Comparison of ENCODE assay signal across 8 cellular contexts in genomic region chr14:75310295-75311059, GRCh38. TPM values are rescaled to one million over a fixed set of nuclear protein-coding genes. Genes with fewer than 3 reads are reported as not detected.
DNase-seq lines count a peak whose midpoint lies in the region; ATAC-seq and TF ChIP-seq lines count a peak whose summit lies in the region.

No MANE protein-coding gene starts in this region.

- no peak overlapping the region for H2BK15ac ChIP-seq in H9 (ENCODE audit: low read depth, low read length)

- H4K91ac ChIP-seq in H9 (ENCODE audit: insufficient read length, low read depth, low read length): no peak overlapping the region

- peak overlapping the region; percentile 36 for H3K18ac ChIP-seq in H9 (ENCODE audit: insufficient read length, low read depth, low read length)

- no peak overlapping the region for H2AK5ac ChIP-seq in H9 (ENCODE audit: insufficient read length, low read length)

- no peaks in the 10 kb centered on the region for H3K36me3 Mint-ChIP-seq in H9 (ENCODE audit: insufficient read depth in 1 of 3, low read depth in 3 of 3)
- no peaks in the 10 kb centered on the region for H3K36me3 Mint-ChIP-seq in osteocyte (ENCODE audit: unreplicated experiment)

- H3K27me3 Mint-ChIP-seq in H9 (ENCODE audit: low read depth) (no peaks in the 10 kb centered on the region), osteocyte (ENCODE audit: unreplicated experiment) (peaks cover 17% of the 10 kb centered on the region)

- no peak overlapping the region for H3K23ac ChIP-seq in H9 (ENCODE audit: insufficient read length, low read depth, low read length)

- no CpG with 5 or more reads among the region's 11 CpGs for WGBS in H9 (ENCODE audit: extremely low coverage, insufficient read length, low lambda C conversion rate)

- H3K23me2 ChIP-seq in H9 (ENCODE audit: insufficient read length, low read depth, low read length, poor library complexity, severe bottlenecking): no peaks in the 10 kb centered on the region

- H3K79me2 ChIP-seq in H9 (ENCODE audit: insufficient read depth, low read length): no peaks in the 10 kb centered on the region

- H3K4me2 ChIP-seq in H9 (ENCODE audit: insufficient read depth, insufficient read length, low read length): no peak overlapping the region

- no peak overlapping the region for H4K8ac ChIP-seq in H9 (replicated peaks; ENCODE audit: insufficient read length, low read depth, low read length)

- no peak overlapping the region for H2BK12ac ChIP-seq in H9 (ENCODE audit: insufficient read length, low read depth, low read length)

- H3K27ac Mint-ChIP-seq in H9 (peak overlapping the region; percentile 72 to 98 (median 91); a peak in 6 of 7 replicates), osteocyte (ENCODE audit: unreplicated experiment) (peak overlapping the region; percentile 93)

- no peaks in the 10 kb centered on the region for H3K4me1 ChIP-seq in H9 (ENCODE audit: insufficient read depth, low read length)

- peaks cover 19 to 26% of the 10 kb centered on the region in 2 experiments for H3K4me1 Mint-ChIP-seq in H9
- H3K4me1 Mint-ChIP-seq in osteocyte (ENCODE audit: unreplicated experiment): peaks cover 15% of the 10 kb centered on the region

- no peak overlapping the region for H2AFZ ChIP-seq in H9 (ENCODE audit: low read length)

- DNase-seq in H9: peak; percentile 94
- peak; percentile 85 for DNase-seq in T1000 (lab: John Stamatoyannopoulos, UW)
- DNase-seq in glomerular visceral epithelial cell (ENCODE audit: extremely low spot score): peak; percentile 39
- peak; percentile 97 for DNase-seq in osteocyte (ENCODE audit: extremely low spot score, unreplicated experiment)
- no peak for DNase-seq in stimulated activated CD4-positive, alpha-beta T cell treated with anti-CD3 and anti-CD28 coated beads, Interleukin-2, amount 100 ng/mL, for 48 hours

- no peaks in the 10 kb centered on the region for H3K9me3 ChIP-seq in H9 (ENCODE audit: control insufficient read depth, low read depth, low read length)

- TF ChIP-seq CTCF in H9 (conservative IDR thresholded peaks at IDR 0.05) (no peak), osteocyte (IDR thresholded peaks at IDR 0.05) (no peak)

- H2BK5ac ChIP-seq in H9 (ENCODE audit: insufficient read length, low read length): no peak overlapping the region

- H4K5ac ChIP-seq in H9 (ENCODE audit: insufficient read length, low read depth, low read length): no peak overlapping the region

- no peaks in the 10 kb centered on the region for H3K79me1 ChIP-seq in H9 (ENCODE audit: insufficient read depth, low read depth, low read length, poor library complexity, severe bottlenecking)

- H3K4ac ChIP-seq in H9 (ENCODE audit: low read depth, low read length): no peak overlapping the region

- no peaks in the 10 kb centered on the region for H3K27me3 ChIP-seq in H9 (ENCODE audit: insufficient read depth, low read length)

- H3K4me3 Mint-ChIP-seq in H9: no peak overlapping the region
- H3K4me3 Mint-ChIP-seq in osteocyte (ENCODE audit: unreplicated experiment): peak overlapping the region; percentile 50

- H2BK120ac ChIP-seq in H9 (ENCODE audit: low read depth, low read length, poor library complexity, severe bottlenecking): no peak overlapping the region

- no peaks in the 10 kb centered on the region for H4K20me1 ChIP-seq in H9 (ENCODE audit: control insufficient read depth, insufficient read depth, insufficient read length)

- H3K14ac ChIP-seq in H9 (ENCODE audit: insufficient read depth, low read length): peak overlapping the region; percentile 3

- no peak overlapping the region for H3T11ph ChIP-seq in H9 (ENCODE audit: low read length)

- no peak overlapping the region for H3K27ac ChIP-seq in H9 (ENCODE audit: insufficient read length, low read depth, low read length)

- H3K9me3 Mint-ChIP-seq in H9 (no peaks in the 10 kb centered on the region), osteocyte (ENCODE audit: unreplicated experiment) (no peaks in the 10 kb centered on the region)

- no peak overlapping the region for H2BK20ac ChIP-seq in H9 (ENCODE audit: low read depth, low read length, poor library complexity, severe bottlenecking)

- no peak overlapping the region for H3K56ac ChIP-seq in H9 (ENCODE audit: insufficient read length, low read depth, low read length)

- no peak overlapping the region for H3K9ac ChIP-seq in H9 (ENCODE audit: extremely low read depth, insufficient read length, low read length)

- ATAC-seq in GM21825 (IDR thresholded peaks at IDR 0.05; ENCODE audit: unreplicated experiment) (no peak), GM18520 (IDR thresholded peaks at IDR 0.05; ENCODE audit: unreplicated experiment) (no peak), GM18870 (IDR thresholded peaks at IDR 0.05; ENCODE audit: unreplicated experiment) (no peak)

RNA-seq across cellular contexts. Expression of gene FOS, which starts 31.8 kb away (rescaled TPM):
- 28.1 and 33.9 TPM in 2 replicates for total RNA-seq in H9 (2021)
- total RNA-seq in osteocyte: 438 and 598 TPM in 2 replicates

Comparison
In these comparisons a context has a peak if more than half of its experiments do, and no peak if none do; other contexts are left out.
1. DNase-seq: peak in H9 (single experiment), T1000 (single experiment), glomerular visceral epithelial cell (single experiment) and osteocyte (single experiment); none in stimulated activated CD4-positive, alpha-beta T cell treated with anti-CD3 and anti-CD28 coated beads, Interleukin-2, amount 100 ng/mL, for 48 hours (0 of 2).
2. RNA of gene FOS, which starts 31.8 kb away (total RNA-seq): 438 to 598 TPM in osteocyte; 28.1 to 33.9 TPM in H9; every median in the first group is over 10 times any median in the second.